In the genomic region with DNA sequence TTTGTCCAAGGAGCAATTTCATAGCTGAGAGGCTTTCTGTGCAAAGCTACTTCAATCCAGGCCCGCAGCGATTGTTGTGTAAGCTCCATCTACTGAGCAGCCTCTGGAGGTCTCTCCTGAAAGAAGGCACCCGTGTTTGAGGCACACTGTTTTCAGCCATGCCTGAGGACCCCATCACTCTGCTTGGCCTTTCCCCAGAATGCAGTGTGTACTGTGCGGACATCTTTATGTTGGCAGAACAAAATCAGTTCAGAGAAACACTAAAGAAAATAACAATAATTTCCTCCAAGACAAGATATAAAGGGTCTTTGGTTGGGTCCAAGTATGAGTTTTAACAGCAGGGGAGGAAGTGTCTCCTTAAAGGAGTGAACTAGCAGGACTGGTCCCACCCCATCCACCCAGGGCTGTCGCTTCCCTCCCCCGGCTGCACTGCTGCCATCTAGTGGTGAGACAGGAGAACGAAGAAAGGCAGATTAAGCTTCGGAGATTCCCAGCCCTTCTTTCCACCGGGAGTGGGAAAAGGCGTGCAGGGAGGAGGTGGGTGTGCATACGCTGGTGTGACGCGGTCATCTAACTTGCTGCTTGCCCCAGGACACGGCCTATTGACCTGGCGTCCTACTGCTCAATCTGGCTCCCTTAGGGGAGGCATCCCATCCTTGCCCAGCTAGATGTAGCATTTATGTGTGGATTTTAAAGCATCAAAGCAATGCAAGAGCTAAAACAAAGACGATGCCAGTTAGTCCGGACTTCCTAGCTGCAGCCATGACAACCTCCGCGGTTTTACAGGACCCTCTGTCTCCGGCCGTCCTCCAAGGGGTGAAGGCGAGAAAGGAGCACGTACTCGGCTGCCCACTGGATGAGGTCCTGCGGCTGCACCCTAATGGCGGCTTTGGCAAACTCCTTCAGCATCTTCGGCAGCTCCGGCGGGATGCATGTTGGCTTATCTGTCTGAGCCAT, we compare ENCODE assay signal across 8 cellular contexts. TPM values are rescaled to one million over a fixed set of nuclear protein-coding genes. Genes with fewer than 3 reads are reported as not detected.
DNase-seq lines count a peak whose midpoint lies in the region; ATAC-seq, FAIRE-seq and TF ChIP-seq lines count a peak whose summit lies in the region.
"Not testable (repeated sequence)": the region's sequence is repeated elsewhere in the genome, so short reads cannot be mapped to it uniquely, and the experiment has no call there.

No MANE protein-coding gene starts in this region.

- H3K4me3 ChIP-seq in lower lobe of right lung: peak overlapping the region; percentile 30
- H3K4me3 ChIP-seq in skeletal muscle satellite cell (ENCODE audit: low read length): peak overlapping the region; percentile 67

- not testable (repeated sequence) for H3K4me3 Mint-ChIP-seq in activated naive CD8-positive, alpha-beta T cell treated with anti-CD3 and anti-CD28 coated beads, Interleukin-2, amount 50 U/mL, for 24 hours

- H3K4me1 Mint-ChIP-seq in activated naive CD8-positive, alpha-beta T cell treated with anti-CD3 and anti-CD28 coated beads, Interleukin-2, amount 50 U/mL, for 24 hours: not testable (repeated sequence)

- not testable (repeated sequence) for H3K9me3 ChIP-seq in lower lobe of right lung; skeletal muscle satellite cell (replicated peaks; ENCODE audit: low read length)

- H3K9ac ChIP-seq in skeletal muscle satellite cell (ENCODE audit: low read depth, low read length): peak overlapping the region; percentile 31

- not testable (repeated sequence) for H3K9me3 Mint-ChIP-seq in activated naive CD8-positive, alpha-beta T cell treated with anti-CD3 and anti-CD28 coated beads, Interleukin-2, amount 50 U/mL, for 24 hours

- H3K27ac ChIP-seq in lower lobe of right lung: not testable (repeated sequence)

- not testable (repeated sequence) for H3K27ac Mint-ChIP-seq in activated naive CD8-positive, alpha-beta T cell treated with anti-CD3 and anti-CD28 coated beads, Interleukin-2, amount 50 U/mL, for 24 hours

- H3K4me1 ChIP-seq in lower lobe of right lung; skeletal muscle satellite cell (ENCODE audit: control insufficient read depth, insufficient read depth, low read length): not testable (repeated sequence)

- H3K36me3 ChIP-seq in lower lobe of right lung; skeletal muscle satellite cell (ENCODE audit: insufficient read depth, low read length): not testable (repeated sequence)

- intact Hi-C loops in lower lobe of right lung (cut with DNase I): not testable (repeated sequence)

- not testable (repeated sequence) for H3K36me3 Mint-ChIP-seq in activated naive CD8-positive, alpha-beta T cell treated with anti-CD3 and anti-CD28 coated beads, Interleukin-2, amount 50 U/mL, for 24 hours (ENCODE audit: low read depth)

- not testable (repeated sequence) for TF ChIP-seq POLR2A in GM12891 (IDR thresholded peaks at IDR 0.05; ENCODE audit: low read depth, low read length)

- TF ChIP-seq CTCF in AG09319 (IDR thresholded peaks at IDR 0.05; ENCODE audit: low read depth, low read length) (peak; percentile 54), lower lobe of right lung (IDR thresholded peaks at IDR 0.05) (peak; percentile 74)

- H3K4me2 ChIP-seq in skeletal muscle satellite cell (ENCODE audit: low read length): peak overlapping the region; percentile 89

- DNase-seq in AG09319 (ENCODE audit: extremely low read depth, low read depth); GM12891 (ENCODE audit: insufficient read length, low spot score); lower lobe of right lung: not testable (repeated sequence)
- peak; percentile 53 for DNase-seq in NCI-H1105 (lab: John Stamatoyannopoulos, UW)
- peak; percentile 24 for DNase-seq in SHP77 treated with DMSO at 0.1 percent for 48 hours (lab: John Stamatoyannopoulos, UW)
- peak; percentile 5 for DNase-seq in activated naive CD8-positive, alpha-beta T cell treated with anti-CD3 and anti-CD28 coated beads, Interleukin-2, amount 50 U/mL, for 24 hours
- DNase-seq in fibroblast of peridontal ligament (ENCODE audit: extremely low read depth): peak; percentile 50

- H3K27me3 ChIP-seq in lower lobe of right lung (ENCODE audit: low read depth): not testable (repeated sequence)
- H3K27me3 ChIP-seq in skeletal muscle satellite cell (ENCODE audit: control insufficient read depth, insufficient read depth, low read length): peaks cover 54% of the 10 kb centered on the region

- H3K27me3 Mint-ChIP-seq in activated naive CD8-positive, alpha-beta T cell treated with anti-CD3 and anti-CD28 coated beads, Interleukin-2, amount 50 U/mL, for 24 hours: peaks cover 32% of the 10 kb centered on the region

- peak; percentile 73 for ATAC-seq in activated naive CD8-positive, alpha-beta T cell treated with anti-CD3 and anti-CD28 coated beads, Interleukin-2, amount 50 U/mL, for 24 hours
- peak; percentile 94 for ATAC-seq in lower lobe of right lung

- FAIRE-seq in GM12891 (lab: Jason Lieb, UNC): peak; percentile 88

RNA-seq across cellular contexts. Expression of a gene that starts 12.1 kb away (rescaled TPM):
- not detected for polyA plus RNA-seq in GM12891 (2012; ENCODE audit: low read depth, missing spikeins)
- not detected for total RNA-seq in lower lobe of right lung
- total RNA-seq in skeletal muscle satellite cell (2012; rRNA removed): not detected in 2 replicates

RNA-seq across cellular contexts. Expression of a gene that starts 18.8 kb away (rescaled TPM):
- 34.8 TPM for polyA plus RNA-seq in GM12891 (2012; ENCODE audit: low read depth, missing spikeins)
- total RNA-seq in lower lobe of right lung: 36.8 TPM
- total RNA-seq in skeletal muscle satellite cell (2012; rRNA removed): 17.0 and 17.3 TPM in 2 replicates

RNA-seq across cellular contexts. Expression of a gene that starts 53.4 kb away (rescaled TPM):
- 2.2 TPM for polyA plus RNA-seq in GM12891 (2012; ENCODE audit: low read depth, missing spikeins)
- 15.4 TPM for total RNA-seq in lower lobe of right lung
- 0.44 and 0.51 TPM in 2 replicates for total RNA-seq in skeletal muscle satellite cell (2012; rRNA removed)
